Comparison of ENCODE assay signal across 10 cellular contexts in genomic region chr14:92659765-92660561, GRCh38.
A peak's percentile ranks its signal among the peaks of the same experiment; 100 is the strongest.
DNase-seq lines count a peak whose midpoint lies in the region; ATAC-seq and TF ChIP-seq lines count a peak whose summit lies in the region.
"Had no signal": no experiment of that assay in that cellular context is flagged by ENCODE, and none has a peak within 500 bp of the region (broad histone marks: within the 10 kb centered on the region; RNA-seq: fewer than 3 reads in every experiment).

No MANE protein-coding gene starts in this region.

- H3K14ac ChIP-seq in neuronal stem cell (ENCODE audit: low read length), result no peak overlapping the region

- peak; percentile 8 for DNase-seq in G401 (ENCODE audit: low spot score)
- DNase-seq in OCI-M1 (lab: John Stamatoyannopoulos, UW), result peak; percentile 92
- DNase-seq in endothelial cell (ENCODE audit: low spot score), result no peak
- no peak for DNase-seq in neuronal stem cell (ENCODE audit: low spot score)
- no peak for DNase-seq in GM23338 (ENCODE audit: low spot score)
- no peak for DNase-seq in chondrocyte (ENCODE audit: low spot score)
- DNase-seq in T-helper 2 cell, result no peak
- no peak for DNase-seq in DMS153 (lab: John Stamatoyannopoulos, UW)
- DNase-seq: SJCRH30 had no signal

- no peaks in the 10 kb centered on the region for H3F3A ChIP-seq in GM23338 (replicated peaks; ENCODE audit: low read depth)

- H2BK12ac ChIP-seq in neuronal stem cell (ENCODE audit: low read length), result no peak overlapping the region

- H3K36me3 ChIP-seq in neuronal stem cell (replicated peaks in 1 of 2; ENCODE audit: control insufficient read depth in 2 of 2, insufficient read depth in 2 of 2, low read length in 2 of 2), result peaks cover 0 to 18% of the 10 kb centered on the region in 2 donors
- H3K36me3 ChIP-seq in GM23338 (ENCODE audit: insufficient read depth), result no peaks in the 10 kb centered on the region
- H3K36me3 ChIP-seq: cardiac muscle cell, SJCRH30 had no signal

- H3K4me2 ChIP-seq in neuronal stem cell (ENCODE audit: insufficient read depth, low read length, poor library complexity, severe bottlenecking), result no peak overlapping the region
- no peak overlapping the region for H3K4me2 ChIP-seq in GM23338

- H3K4me1 Mint-ChIP-seq in endothelial cell (ENCODE audit: unreplicated experiment), result peaks cover 5% of the 10 kb centered on the region
- H3K4me1 Mint-ChIP-seq in GM23338, result peaks cover 2% of the 10 kb centered on the region; the same call in 2 of the 3 replicates
- no peaks in the 10 kb centered on the region for H3K4me1 Mint-ChIP-seq in chondrocyte (ENCODE audit: low read depth)

- no peak overlapping the region for H3K27ac ChIP-seq in neuronal stem cell (replicated peaks; ENCODE audit: low read length)
- no peak overlapping the region for H3K27ac ChIP-seq in GM23338 (ENCODE audit: low read depth)
- H3K27ac ChIP-seq: cardiac muscle cell, SJCRH30 had no signal

- no peak overlapping the region for H2BK120ac ChIP-seq in neuronal stem cell (ENCODE audit: low read depth, low read length)

- H3K4me3 Mint-ChIP-seq in endothelial cell (ENCODE audit: unreplicated experiment) (peak overlapping the region; percentile 31), GM23338 (no peak overlapping the region), chondrocyte (ENCODE audit: unreplicated experiment) (no peak overlapping the region)

- ATAC-seq in GM23338, result no peak

- in situ Hi-C loops in G401 (cut with HindIII; ENCODE audit: low sequenced_read_pairs), result no loop called here

- H2BK15ac ChIP-seq in neuronal stem cell (ENCODE audit: low read length), result no peak overlapping the region

- H3K9ac ChIP-seq in neuronal stem cell (ENCODE audit: low read depth, low read length, poor library complexity), result no peak overlapping the region

- no peak overlapping the region for H4K91ac ChIP-seq in neuronal stem cell (ENCODE audit: low read depth, low read length, poor library complexity)

- H4K8ac ChIP-seq in neuronal stem cell (ENCODE audit: low read depth, low read length), result no peak overlapping the region

- H2AK5ac ChIP-seq in neuronal stem cell (ENCODE audit: low read depth, low read length), result no peak overlapping the region

- no peaks in the 10 kb centered on the region for H4K20me1 ChIP-seq in GM23338 (replicated peaks; ENCODE audit: insufficient read depth)

- H3K18ac ChIP-seq in neuronal stem cell (ENCODE audit: low read length), result no peak overlapping the region

- peaks cover 0 to 1% (median 0%) of the 10 kb centered on the region in 3 experiments for H3K27me3 ChIP-seq in neuronal stem cell (ENCODE audit: control insufficient read depth in 3 of 3, insufficient read depth in 3 of 3, low read depth in 1 of 3, low read length in 3 of 3)
- no peaks in the 10 kb centered on the region for H3K27me3 ChIP-seq in GM23338 (ENCODE audit: insufficient read depth)
- H3K27me3 ChIP-seq: cardiac muscle cell, SJCRH30 had no signal

- no peak overlapping the region for H3K23ac ChIP-seq in neuronal stem cell (ENCODE audit: low read depth, low read length, poor library complexity)

- H3K4me3 ChIP-seq in neuronal stem cell (ENCODE audit: low read length in 2 of 2) (no peak overlapping the region), GM23338 (no peak overlapping the region)
- H3K4me3 ChIP-seq: cardiac muscle cell, SJCRH30 had no signal

- H3K4me1 ChIP-seq in neuronal stem cell (ENCODE audit: control insufficient read depth in 2 of 2, insufficient read depth in 1 of 2, low read depth in 1 of 2, low read length in 2 of 2) (no peaks in the 10 kb centered on the region), GM23338 (ENCODE audit: insufficient read depth) (no peaks in the 10 kb centered on the region)
- H3K4me1 ChIP-seq: SJCRH30 had no signal

- H3K36me3 Mint-ChIP-seq in endothelial cell (ENCODE audit: low read depth, unreplicated experiment) (peaks cover 52% of the 10 kb centered on the region), GM23338 (ENCODE audit: low read depth) (no peaks in the 10 kb centered on the region; the same call in 2 of the 3 replicates), chondrocyte (ENCODE audit: low read depth) (peaks cover 33% of the 10 kb centered on the region)

- no CpG with 5 or more reads among the region's 11 CpGs for WGBS in neuronal stem cell (ENCODE audit: extremely low coverage in 2 of 2, insufficient read length in 2 of 2, insufficient replicate concordance in 1 of 2), 2 donors

- no peaks in the 10 kb centered on the region for H3K79me2 ChIP-seq in GM23338 (replicated peaks; ENCODE audit: insufficient read depth)

- H2AFZ ChIP-seq in neuronal stem cell (ENCODE audit: low read length) (no peak overlapping the region), GM23338 (no peak overlapping the region)

- H2BK5ac ChIP-seq in neuronal stem cell (ENCODE audit: low read length), result peak overlapping the region; percentile 11

- H3K79me1 ChIP-seq in neuronal stem cell (ENCODE audit: low read depth, low read length), result peaks cover 2% of the 10 kb centered on the region

- peaks cover 0 to 2% of the 10 kb centered on the region in 2 donors for H3K9me3 ChIP-seq in neuronal stem cell (replicated peaks in 1 of 2; ENCODE audit: control insufficient read depth in 2 of 2, insufficient read depth in 1 of 2, low read depth in 1 of 2, low read length in 2 of 2)
- H3K9me3 ChIP-seq: SJCRH30 had no signal

- H3K9me2 ChIP-seq in GM23338 (ENCODE audit: insufficient read depth), result no peaks in the 10 kb centered on the region

- H3K27me3 Mint-ChIP-seq in endothelial cell (ENCODE audit: unreplicated experiment) (peaks cover 10% of the 10 kb centered on the region), GM23338 (ENCODE audit: insufficient read depth, low read depth, poor library complexity) (peaks cover 11% of the 10 kb centered on the region), chondrocyte (ENCODE audit: low read depth) (no peaks in the 10 kb centered on the region)

- H3K9me3 Mint-ChIP-seq in endothelial cell (ENCODE audit: unreplicated experiment), result no peaks in the 10 kb centered on the region
- no peaks in the 10 kb centered on the region; the same call in 1 of the 3 replicates for H3K9me3 Mint-ChIP-seq in GM23338
- no peaks in the 10 kb centered on the region for H3K9me3 Mint-ChIP-seq in chondrocyte (ENCODE audit: low read depth)

- H3K27ac Mint-ChIP-seq in endothelial cell (ENCODE audit: unreplicated experiment) (no peak overlapping the region), GM23338 (no peak overlapping the region), chondrocyte (ENCODE audit: unreplicated experiment) (no peak overlapping the region)

- H3K4ac ChIP-seq in neuronal stem cell (ENCODE audit: low read length), result no peak overlapping the region

- TF ChIP-seq CTCF in endothelial cell (IDR thresholded peaks at IDR 0.05; ENCODE audit: unreplicated experiment) (no peak), GM23338 (conservative IDR thresholded peaks at IDR 0.05; ENCODE audit: low read depth in 2 of 2) (no peak), chondrocyte (IDR thresholded peaks at IDR 0.05) (no peak)

TF ChIP-seq in GM23338, 12 proteins besides CTCF, POLR2A, EP300 and RAD21 (continues in another document):
- TF ChIP-seq CREB1 (CRISPR knock-in tag; IDR thresholded peaks at IDR 0.05; ENCODE audit: low read depth) (no peak), REST (IDR thresholded peaks at IDR 0.05; ENCODE audit: unreplicated experiment) (no peak), ZNF114 (CRISPR knock-in tag; IDR thresholded peaks at IDR 0.05) (no peak), JUNB (IDR thresholded peaks at IDR 0.05; ENCODE audit: unreplicated experiment) (no peak), ZNF331 (CRISPR knock-in tag; IDR thresholded peaks at IDR 0.05; ENCODE audit: low read depth) (no peak)

Comparison
In these comparisons a context has a peak if more than half of its experiments do, and no peak if none do; other contexts are left out.
1. DNase-seq: peak in G401 (single experiment) and OCI-M1 (single experiment); none in endothelial cell (single experiment), neuronal stem cell (single experiment), GM23338 (single experiment), chondrocyte (single experiment), T-helper 2 cell (0 of 5) and DMS153 (single experiment).